ENCODE assay signal across 14 cellular contexts in the genomic region with DNA sequence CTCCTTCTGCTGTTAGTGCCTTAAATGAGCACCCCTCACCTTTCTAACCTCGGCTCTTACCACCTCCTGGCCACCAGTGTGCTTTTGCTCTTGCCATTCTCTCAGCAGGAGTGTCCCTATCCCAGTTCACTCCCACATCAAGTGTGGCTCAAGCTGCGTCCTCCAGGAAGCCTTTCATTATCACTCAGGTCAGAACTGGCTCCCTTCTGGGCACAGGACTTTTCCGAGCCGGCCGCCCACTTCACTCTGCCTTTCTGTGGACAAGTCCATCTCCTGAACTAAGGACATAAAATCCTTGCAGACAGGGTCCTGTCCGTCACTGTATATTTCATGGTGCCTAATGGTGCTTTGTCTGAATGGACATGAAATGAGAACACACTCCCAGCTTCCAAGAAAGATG. TPM values are rescaled to one million over a fixed set of nuclear protein-coding genes. Genes with fewer than 3 reads are reported as not detected.
DNase-seq lines count a peak whose midpoint lies in the region; ATAC-seq and TF ChIP-seq lines count a peak whose summit lies in the region.
"Had no signal": no experiment of that assay in that cellular context is flagged by ENCODE, and none has a peak within 500 bp of the region (broad histone marks: within the 10 kb centered on the region; RNA-seq: fewer than 3 reads in every experiment).

No MANE protein-coding gene starts in this region.

- H3K4me1 Mint-ChIP-seq in activated naive CD4-positive, alpha-beta T cell treated with anti-CD3 and anti-CD28 coated beads, Interleukin-2, amount 50 U/mL, for 24 hours: peaks cover 30% of the 10 kb centered on the region
- H3K4me1 Mint-ChIP-seq in activated CD8-positive, alpha-beta T cell treated with anti-CD3 and anti-CD28 coated beads for 36 hours (ENCODE audit: low read depth): peaks cover 23% of the 10 kb centered on the region

- TF ChIP-seq POLR2A in suprapubic skin (IDR thresholded peaks at IDR 0.05): no peak

- intact Hi-C loops in activated CD8-positive, alpha-beta T cell treated with anti-CD3 and anti-CD28 coated beads for 36 hours (cut with micrococcal nuclease): no loop called here
- intact Hi-C loops in lower lobe of right lung (cut with DNase I): no loop called here

- peak overlapping the region; percentile 76 for H3K27ac Mint-ChIP-seq in activated naive CD4-positive, alpha-beta T cell treated with anti-CD3 and anti-CD28 coated beads, Interleukin-2, amount 50 U/mL, for 24 hours
- H3K27ac Mint-ChIP-seq in activated CD8-positive, alpha-beta T cell treated with anti-CD3 and anti-CD28 coated beads for 36 hours: peak overlapping the region; percentile 73

- TF ChIP-seq CTCF in activated CD8-positive, alpha-beta T cell treated with anti-CD3 and anti-CD28 coated beads for 36 hours (IDR thresholded peaks at IDR 0.05): no peak
- no peak for TF ChIP-seq CTCF in lower lobe of right lung (IDR thresholded peaks at IDR 0.05)
- no peak for TF ChIP-seq CTCF in suprapubic skin (IDR thresholded peaks at IDR 0.05)

- H3K27me3 ChIP-seq in lower lobe of right lung (ENCODE audit: low read depth) (no peaks in the 10 kb centered on the region), suprapubic skin (no peaks in the 10 kb centered on the region)
- H3K27me3 ChIP-seq: SJCRH30 had no signal

- H3K27ac ChIP-seq in lower lobe of right lung: peak overlapping the region; percentile 6
- H3K27ac ChIP-seq in suprapubic skin: peak overlapping the region; percentile 20
- H3K27ac ChIP-seq: SJCRH30 had no signal

- DNase-seq in activated naive CD4-positive, alpha-beta T cell treated with Interleukin-2 at 50 U/mL for 16 hours: no peak
- no peak for DNase-seq in activated CD8-positive, alpha-beta T cell treated with anti-CD3 and anti-CD28 coated beads for 36 hours
- no peak for DNase-seq in lower lobe of right lung
- DNase-seq in suprapubic skin (ENCODE audit: low spot score in 2 of 2): no peak
- DNase-seq in cerebellar cortex (ENCODE audit: low spot score): no peak
- no peak for DNase-seq in SKM-1 (lab: John Stamatoyannopoulos, UW; ENCODE audit: unreplicated experiment)
- DNase-seq in stimulated activated CD8-positive, alpha-beta memory T cell treated with anti-CD3 and anti-CD28 coated beads, Interleukin-4, amount 100 ng/mL, for 48 hours: no peak
- DNase-seq: DMS79; foreskin melanocyte; NK-92 treated with Interleukin-12 subunit alpha and Interleukin-12 subunit beta, amount 100 ng/mL, for 24 hours; SJCRH30; small intestine had no signal

- H3K4me3 ChIP-seq in lower lobe of right lung (no peak overlapping the region), suprapubic skin (no peak overlapping the region)
- H3K4me3 ChIP-seq: SJCRH30 had no signal

- TF ChIP-seq EP300 in suprapubic skin (IDR thresholded peaks at IDR 0.05): no peak

- ATAC-seq in activated CD8-positive, alpha-beta T cell treated with anti-CD3 and anti-CD28 coated beads for 36 hours: no peak
- ATAC-seq in lower lobe of right lung: no peak
- ATAC-seq: activated CD4-positive, CD25-positive, alpha-beta regulatory T cell treated with anti-CD3 and anti-CD28 coated beads, Interleukin-2, amount 50 U/mL, for 24 hours had no signal

- peaks cover 46% of the 10 kb centered on the region for H3K36me3 ChIP-seq in lower lobe of right lung
- H3K36me3 ChIP-seq in suprapubic skin: peaks cover 34% of the 10 kb centered on the region

- no peaks in the 10 kb centered on the region for H3K9me3 Mint-ChIP-seq in activated naive CD4-positive, alpha-beta T cell treated with anti-CD3 and anti-CD28 coated beads, Interleukin-2, amount 50 U/mL, for 24 hours
- H3K9me3 Mint-ChIP-seq in activated CD8-positive, alpha-beta T cell treated with anti-CD3 and anti-CD28 coated beads for 36 hours: no peaks in the 10 kb centered on the region

- peaks cover under 1% of the 10 kb centered on the region for H3K36me3 Mint-ChIP-seq in activated naive CD4-positive, alpha-beta T cell treated with anti-CD3 and anti-CD28 coated beads, Interleukin-2, amount 50 U/mL, for 24 hours
- H3K36me3 Mint-ChIP-seq in activated CD8-positive, alpha-beta T cell treated with anti-CD3 and anti-CD28 coated beads for 36 hours (ENCODE audit: low read depth): peaks cover 5% of the 10 kb centered on the region

- 88% methylated on average over 6 of the region's 6 CpGs for WGBS in suprapubic skin

- H3K4me3 Mint-ChIP-seq in activated naive CD4-positive, alpha-beta T cell treated with anti-CD3 and anti-CD28 coated beads, Interleukin-2, amount 50 U/mL, for 24 hours: no peak overlapping the region
- no peak overlapping the region for H3K4me3 Mint-ChIP-seq in activated CD8-positive, alpha-beta T cell treated with anti-CD3 and anti-CD28 coated beads for 36 hours

- CTCF ChIA-PET in activated CD8-positive, alpha-beta T cell treated with anti-CD3 and anti-CD28 coated beads for 36 hours (lab: Charles Lee): no interaction called here

- H3K27me3 Mint-ChIP-seq in activated naive CD4-positive, alpha-beta T cell treated with anti-CD3 and anti-CD28 coated beads, Interleukin-2, amount 50 U/mL, for 24 hours: no peaks in the 10 kb centered on the region
- no peaks in the 10 kb centered on the region for H3K27me3 Mint-ChIP-seq in activated CD8-positive, alpha-beta T cell treated with anti-CD3 and anti-CD28 coated beads for 36 hours

- H3K9me3 ChIP-seq in lower lobe of right lung (no peaks in the 10 kb centered on the region), suprapubic skin (no peaks in the 10 kb centered on the region)
- H3K9me3 ChIP-seq: SJCRH30 had no signal

- POLR2A ChIA-PET in activated CD8-positive, alpha-beta T cell treated with anti-CD3 and anti-CD28 coated beads for 36 hours (lab: Charles Lee): interaction anchor here (1.3 to 1.7 kb wide), 2 partner anchors 10 to 17 kb away, joined by 3 to 5 read pairs; no protein-coding TSS in a partner anchor

- H3K4me1 ChIP-seq in lower lobe of right lung (peaks cover 40% of the 10 kb centered on the region), suprapubic skin (peaks cover 33% of the 10 kb centered on the region)

RNA-seq across cellular contexts. Expression of gene TMEM127, which starts 15.6 kb away (rescaled TPM):
- total RNA-seq in activated CD8-positive, alpha-beta T cell treated with anti-CD3 and anti-CD28 coated beads for 36 hours: 10 to 100 TPM; 13.1 to 15.0 TPM
- total RNA-seq in lower lobe of right lung (77.4 TPM), suprapubic skin (10 to 100 TPM; 39.3 to 66.5 (median 53.9) TPM)

RNA-seq across cellular contexts. Expression of gene CIAO1, which starts 15.8 kb away (rescaled TPM):
- total RNA-seq in activated CD8-positive, alpha-beta T cell treated with anti-CD3 and anti-CD28 coated beads for 36 hours: 10 to 100 TPM; 72.1 to 72.3 TPM
- total RNA-seq in lower lobe of right lung (62.3 TPM), suprapubic skin (100 to 1,000 TPM; 107 to 143 (median 110) TPM)

RNA-seq across cellular contexts. Expression of gene STARD7, which starts 41.6 kb away (rescaled TPM):
- 100 to 1,000 TPM; 145 to 149 TPM for total RNA-seq in activated CD8-positive, alpha-beta T cell treated with anti-CD3 and anti-CD28 coated beads for 36 hours
- total RNA-seq in lower lobe of right lung: 147 TPM
- total RNA-seq in suprapubic skin: 10 to 100 TPM; 69.4 to 92.4 (median 76.8) TPM

RNA-seq across cellular contexts. Expression of gene SNRNP200, which starts 55.2 kb away (rescaled TPM):
- 100 to 1,000 TPM; 175 to 178 TPM for total RNA-seq in activated CD8-positive, alpha-beta T cell treated with anti-CD3 and anti-CD28 coated beads for 36 hours
- 95.3 TPM for total RNA-seq in lower lobe of right lung
- 100 to 1,000 TPM in 3 of 4 donors, 10 to 100 TPM in 1; 75.8 to 150 (median 110) TPM for total RNA-seq in suprapubic skin
